ENCODE assay signal across 12 cellular contexts in the genomic region with DNA sequence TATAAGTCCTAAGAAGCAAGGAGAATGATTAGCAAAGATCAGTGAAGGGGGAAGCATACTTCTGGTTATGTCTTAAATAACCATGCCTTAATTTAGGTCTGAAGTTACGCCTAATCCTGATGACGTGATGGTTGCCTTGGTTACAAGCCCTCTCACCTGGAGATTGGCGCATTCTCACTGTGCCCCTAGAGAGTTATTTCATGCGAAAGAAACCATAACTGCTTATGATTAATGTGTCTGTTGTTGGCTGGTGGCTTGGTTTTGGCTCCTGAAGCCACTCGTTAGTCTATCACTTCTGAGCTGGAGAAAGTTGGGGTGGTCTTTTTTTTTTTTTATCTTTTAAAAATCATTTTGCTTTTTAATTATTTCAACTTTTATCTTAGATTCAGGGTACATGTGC. TPM values are rescaled to one million over a fixed set of nuclear protein-coding genes. Genes with fewer than 3 reads are reported as not detected.
A peak's percentile ranks its signal among the peaks of the same experiment; 100 is the strongest.
DNase-seq lines count a peak whose midpoint lies in the region; ATAC-seq and TF ChIP-seq lines count a peak whose summit lies in the region.
"Had no signal": no experiment of that assay in that cellular context is flagged by ENCODE, and none has a peak within 500 bp of the region (broad histone marks: within the 10 kb centered on the region; RNA-seq: fewer than 3 reads in every experiment).

No MANE protein-coding gene starts in this region.

- no peaks in the 10 kb centered on the region for H3K27me3 Mint-ChIP-seq in activated B cell treated with CpG ODN at 0.5 μM for 24 hours

- intact Hi-C loops in activated B cell treated with CpG ODN at 0.5 μM for 24 hours (cut with micrococcal nuclease) (no loop called here), sciatic nerve (cut with DNase I) (no loop called here)

- H3K4me1 Mint-ChIP-seq in activated B cell treated with CpG ODN at 0.5 μM for 24 hours = peaks cover 3% of the 10 kb centered on the region

- no peak for TF ChIP-seq CTCF in activated B cell treated with CpG ODN at 0.5 μM for 24 hours (IDR thresholded peaks at IDR 0.05)

- no peaks in the 10 kb centered on the region for H3K9me3 Mint-ChIP-seq in activated B cell treated with CpG ODN at 0.5 μM for 24 hours

- H3K27ac Mint-ChIP-seq in activated B cell treated with CpG ODN at 0.5 μM for 24 hours = no peak overlapping the region

- CTCF ChIA-PET in activated B cell treated with CpG ODN at 0.5 μM for 24 hours (lab: Charles Lee) = no interaction called here

- ATAC-seq in GM18508 (IDR thresholded peaks at IDR 0.05; ENCODE audit: insufficient read depth, unreplicated experiment) (peak; percentile 67), GM21528 (IDR thresholded peaks at IDR 0.05; ENCODE audit: low FRiP score, unreplicated experiment) (peak; percentile 66), HG03520 (IDR thresholded peaks at IDR 0.05; ENCODE audit: unreplicated experiment) (peak; percentile 61), activated B cell treated with CpG ODN at 0.5 μM for 24 hours (ENCODE audit: low read depth) (peak; percentile 75), sciatic nerve (no peak), GM21381 (IDR thresholded peaks at IDR 0.05; ENCODE audit: unreplicated experiment) (no peak), GM19395 (IDR thresholded peaks at IDR 0.05; ENCODE audit: unreplicated experiment) (no peak)

- DNase-seq in activated B cell treated with CpG ODN at 0.5 μM for 24 hours (no peak), sciatic nerve (ENCODE audit: low spot score) (no peak), T-helper 1 cell (no peak)
- DNase-seq: activated CD4-positive, alpha-beta T cell treated with anti-CD3 and anti-CD28 coated beads for 48 hours; amniotic stem cell; H7; occipital lobe had no signal

- POLR2A ChIA-PET in activated B cell treated with CpG ODN at 0.5 μM for 24 hours (lab: Charles Lee) = no interaction called here

- no peaks in the 10 kb centered on the region for H3K36me3 Mint-ChIP-seq in activated B cell treated with CpG ODN at 0.5 μM for 24 hours (ENCODE audit: low read depth)

- H3K4me3 Mint-ChIP-seq in activated B cell treated with CpG ODN at 0.5 μM for 24 hours = no peak overlapping the region

RNA-seq across cellular contexts. Expression of a gene that starts 47.0 kb away (rescaled TPM):
- total RNA-seq in activated B cell treated with CpG ODN at 0.5 μM for 24 hours (0.07 and 0.24 TPM in 2 replicates), sciatic nerve (2.7 TPM)

Comparison
In these comparisons a context has a peak if more than half of its experiments do, and no peak if none do; other contexts are left out.
1. ATAC-seq: peak in GM18508 (single experiment), GM21528 (single experiment), HG03520 (single experiment) and activated B cell treated with CpG ODN at 0.5 μM for 24 hours (single experiment); none in sciatic nerve (single experiment), GM21381 (single experiment) and GM19395 (single experiment).